10 cellular contexts compared by ENCODE assay signal in genomic region chr2:174344716-174345472, GRCh38. TPM values are rescaled to one million over a fixed set of nuclear protein-coding genes. Genes with fewer than 3 reads are reported as not detected.
DNase-seq lines count a peak whose midpoint lies in the region; ATAC-seq and TF ChIP-seq lines count a peak whose summit lies in the region.
"Had no signal": no experiment of that assay in that cellular context is flagged by ENCODE, and none has a peak within 500 bp of the region (broad histone marks: within the 10 kb centered on the region; RNA-seq: fewer than 3 reads in every experiment).

No MANE protein-coding gene starts in this region.

- no peaks in the 10 kb centered on the region for H3K9me2 ChIP-seq in GM23338 (ENCODE audit: insufficient read depth)

- H3K27ac ChIP-seq in GM23338 (ENCODE audit: low read depth) (no peak overlapping the region), OCI-LY3 (ENCODE audit: low read length) (no peak overlapping the region)

- H3K9me3 Mint-ChIP-seq in GM23338, result peaks cover 2% of the 10 kb centered on the region; the same call in 1 of the 3 replicates

- no peak overlapping the region for H3K9ac ChIP-seq in OCI-LY3 (ENCODE audit: low read length)

- H2AFZ ChIP-seq in GM23338 (no peak overlapping the region), OCI-LY3 (ENCODE audit: low read depth, low read length) (no peak overlapping the region)

- H3K4me1 ChIP-seq in GM23338 (ENCODE audit: insufficient read depth), result peaks cover 43% of the 10 kb centered on the region
- peaks cover 12% of the 10 kb centered on the region; the same call in 1 of the 2 replicates for H3K4me1 ChIP-seq in OCI-LY3 (ENCODE audit: low read length)

- H3K4me1 Mint-ChIP-seq in GM23338, result peaks cover 43% of the 10 kb centered on the region

- peaks cover 55% of the 10 kb centered on the region for H3K27me3 Mint-ChIP-seq in GM23338 (ENCODE audit: insufficient read depth, low read depth, poor library complexity)

- H3K4me3 ChIP-seq in GM23338, result peak overlapping the region; percentile 66
- no peak overlapping the region for H3K4me3 ChIP-seq in OCI-LY3 (ENCODE audit: low read length)
- H3K4me3 ChIP-seq in fibroblast of pulmonary artery (replicated peaks; ENCODE audit: low read depth, low read length), result no peak overlapping the region
- H3K4me3 ChIP-seq: HAP-1 had no signal

- no peaks in the 10 kb centered on the region for H3K9me3 ChIP-seq in OCI-LY3 (ENCODE audit: insufficient read depth, low read length)
- H3K9me3 ChIP-seq: HAP-1 had no signal

- peaks cover 62% of the 10 kb centered on the region for H3K27me3 ChIP-seq in GM23338 (ENCODE audit: insufficient read depth)
- no peaks in the 10 kb centered on the region; the same call in 1 of the 2 replicates for H3K27me3 ChIP-seq in OCI-LY3 (ENCODE audit: low read depth, low read length)

- no peak overlapping the region for H3K27ac Mint-ChIP-seq in GM23338

- H3K79me2 ChIP-seq in GM23338 (replicated peaks; ENCODE audit: insufficient read depth), result no peaks in the 10 kb centered on the region
- no peaks in the 10 kb centered on the region for H3K79me2 ChIP-seq in OCI-LY3 (ENCODE audit: low read length)

- H3F3A ChIP-seq in GM23338 (replicated peaks; ENCODE audit: low read depth), result 0 out of 2 replicates have a peak, but pooled peaks cover 6% of the 10 kb centered on the region

- peaks cover 11% of the 10 kb centered on the region for H3K36me3 Mint-ChIP-seq in GM23338 (ENCODE audit: low read depth)

- H4K20me1 ChIP-seq in GM23338 (replicated peaks; ENCODE audit: insufficient read depth), result no peaks in the 10 kb centered on the region
- no peaks in the 10 kb centered on the region for H4K20me1 ChIP-seq in OCI-LY3 (ENCODE audit: insufficient read depth, low read length)

- no peak; the same call in 2 of the 3 replicates for ATAC-seq in GM23338
- no peak for ATAC-seq in GM19395 (IDR thresholded peaks at IDR 0.05; ENCODE audit: unreplicated experiment)
- ATAC-seq in HG03565 (IDR thresholded peaks at IDR 0.05; ENCODE audit: unreplicated experiment), result no peak

- H3K4me2 ChIP-seq in GM23338, result peak overlapping the region; percentile 86
- peak overlapping the region; percentile 50 for H3K4me2 ChIP-seq in OCI-LY3 (ENCODE audit: low read length)

- H3K36me3 ChIP-seq in GM23338 (ENCODE audit: insufficient read depth) (no peaks in the 10 kb centered on the region), OCI-LY3 (replicated peaks; ENCODE audit: low read depth, low read length) (no peaks in the 10 kb centered on the region)
- H3K36me3 ChIP-seq: HAP-1 had no signal

- no peak for DNase-seq in AG09319 (ENCODE audit: extremely low read depth, low read depth)
- DNase-seq in GM23338 (ENCODE audit: low spot score), result peak; percentile 75
- peak; percentile 54 for DNase-seq in fibroblast of pulmonary artery (ENCODE audit: low read depth)
- no peak for DNase-seq in NCI-H128 (lab: John Stamatoyannopoulos, UW; ENCODE audit: unreplicated experiment)
- DNase-seq in stimulated activated CD4-positive, alpha-beta T cell treated with anti-CD3 and anti-CD28 coated beads, Interleukin-4, amount 100 ng/mL, for 1 hour, result no peak

- TF ChIP-seq CTCF in AG09319 (IDR thresholded peaks at IDR 0.05; ENCODE audit: low read depth, low read length) (peak; percentile 32), GM23338 (conservative IDR thresholded peaks at IDR 0.05; ENCODE audit: low read depth in 2 of 2) (peak; percentile 61 to 77), OCI-LY3 (IDR thresholded peaks at IDR 0.05; ENCODE audit: low read depth, low read length) (peak; percentile 70), fibroblast of pulmonary artery (IDR thresholded peaks at IDR 0.05; ENCODE audit: low read length, missing control alignments) (peak; percentile 21)

- H3K4me3 Mint-ChIP-seq in GM23338, result peak overlapping the region; percentile 72; the same call in 2 of the 3 replicates

TF ChIP-seq in GM23338, 12 proteins besides CTCF, POLR2A, EP300 and RAD21:
- TF ChIP-seq CREB1 (CRISPR knock-in tag; IDR thresholded peaks at IDR 0.05; ENCODE audit: low read depth), result no peak
- peak; percentile 32 for TF ChIP-seq EZH2 (IDR thresholded peaks at IDR 0.05; ENCODE audit: low read depth, unreplicated experiment)
TF ChIP-seq in GM23338: peak in this region for 1.

RNA-seq across cellular contexts. Expression of gene SP9, which starts 10.1 kb away (rescaled TPM):
- 0.12 and 0.49 TPM in 2 replicates for total RNA-seq in GM23338 (2014; rRNA removed; shearing (Covaris generic))
- 0.14 TPM in 1 of 2 replicates, not detected in the other for polyA plus RNA-seq in GM23338 (2016; fragmentation: Nextera tagmentation; extraction: Ambion mirVana)
- total RNA-seq: subcutaneous adipose tissue had no signal

RNA-seq across cellular contexts. Expression of gene SCRN3, which starts 50.6 kb away (rescaled TPM):
- total RNA-seq in GM23338 (2014; rRNA removed; shearing (Covaris generic)), result 8.1 and 9.6 TPM in 2 replicates
- polyA plus RNA-seq in GM23338 (2016; fragmentation: Nextera tagmentation; extraction: Ambion mirVana), result 10.0 and 12.3 TPM in 2 replicates

Comparison
In these comparisons a context has a peak if more than half of its experiments do, and no peak if none do; other contexts are left out.
1. DNase-seq: peak in GM23338 (single experiment) and fibroblast of pulmonary artery (single experiment); none in AG09319 (single experiment), NCI-H128 (single experiment) and stimulated activated CD4-positive, alpha-beta T cell treated with anti-CD3 and anti-CD28 coated beads, Interleukin-4, amount 100 ng/mL, for 1 hour (single experiment).
2. Peak in every context shown above with its lines, with median percentiles within 50 percentile points of each other: CTCF ChIP-seq.